8 cellular contexts compared by ENCODE assay signal in genomic region chr17:80892019-80892855, GRCh38.
DNase-seq lines count a peak whose midpoint lies in the region; ATAC-seq and TF ChIP-seq lines count a peak whose summit lies in the region.

No MANE protein-coding gene starts in this region.

- H3K27me3 ChIP-seq in skeletal muscle tissue (ENCODE audit: control insufficient read depth in 3 of 3, insufficient read depth in 3 of 3, low read length in 3 of 3) = no peaks in the 10 kb centered on the region
- H3K27me3 ChIP-seq in H7 (ENCODE audit: control insufficient read depth, insufficient read depth, low read length) = no peaks in the 10 kb centered on the region

- H3K27me3 Mint-ChIP-seq in progenitor cell of endocrine pancreas = no peaks in the 10 kb centered on the region

- no peak overlapping the region for H3K4me3 Mint-ChIP-seq in progenitor cell of endocrine pancreas (ENCODE audit: low read depth)

- H3K4me3 ChIP-seq in skeletal muscle tissue (ENCODE audit: low read length in 3 of 3) (peak overlapping the region in 1 of 3 donors; percentile 45), H7 (ENCODE audit: insufficient read depth, low read depth, low read length) (no peak overlapping the region)

- no peaks in the 10 kb centered on the region for H3K9me3 Mint-ChIP-seq in progenitor cell of endocrine pancreas (ENCODE audit: low read depth)

- H3K9me3 ChIP-seq in skeletal muscle tissue (ENCODE audit: control insufficient read depth in 3 of 3, low read length in 3 of 3) = no peaks in the 10 kb centered on the region

- peaks cover 21 to 28% (median 27%) of the 10 kb centered on the region in 3 donors for H3K4me1 ChIP-seq in skeletal muscle tissue (ENCODE audit: control insufficient read depth in 3 of 3, insufficient read depth in 3 of 3, low read length in 3 of 3)

- no peak overlapping the region for H3K27ac Mint-ChIP-seq in progenitor cell of endocrine pancreas

- peaks cover 13% of the 10 kb centered on the region for H3K36me3 Mint-ChIP-seq in progenitor cell of endocrine pancreas (ENCODE audit: insufficient read depth)

- H3K36me3 ChIP-seq in skeletal muscle tissue (ENCODE audit: control insufficient read depth in 3 of 3, insufficient read depth in 3 of 3, low read length in 3 of 3) (peaks cover 19 to 20% (median 19%) of the 10 kb centered on the region in 3 donors), H7 (replicated peaks; ENCODE audit: control insufficient read depth, insufficient read depth, low read length) (peaks cover 2% of the 10 kb centered on the region)

- TF ChIP-seq CTCF in progenitor cell of endocrine pancreas (IDR thresholded peaks at IDR 0.05; ENCODE audit: unreplicated experiment) = no peak

- H3K4me1 Mint-ChIP-seq in progenitor cell of endocrine pancreas (ENCODE audit: low read depth) = no peaks in the 10 kb centered on the region

- H3K27ac ChIP-seq in skeletal muscle tissue (ENCODE audit: low read depth, low read length) = peak overlapping the region; percentile 81

- H3K9ac ChIP-seq in skeletal muscle tissue (ENCODE audit: low read depth in 1 of 3, low read length in 3 of 3) = peak overlapping the region in 2 of 3 donors; percentile 1 to 66

- ATAC-seq in GM18861 (IDR thresholded peaks at IDR 0.05; ENCODE audit: unreplicated experiment) = peak; percentile 72
- ATAC-seq in HG03159 (IDR thresholded peaks at IDR 0.05; ENCODE audit: unreplicated experiment) = peak; percentile 81

- DNase-seq in SHP77 treated with DMSO at 0.1 percent for 48 hours (lab: John Stamatoyannopoulos, UW) (peak; percentile 28), germinal center (ENCODE audit: low spot score) (peak; percentile 36), H7 (no peak), progenitor cell of endocrine pancreas (ENCODE audit: low spot score, unreplicated experiment) (no peak)
- DNase-seq in activated effector memory CD4-positive, alpha-beta T cell treated with anti-CD3 and anti-CD28 coated beads, Interleukin-2, amount 50 U/mL, for 16 hours = peak; percentile 96

Comparison
In these comparisons a context has a peak if more than half of its experiments do, and no peak if none do; other contexts are left out.
1. DNase-seq: peak in SHP77 treated with DMSO at 0.1 percent for 48 hours (single experiment), activated effector memory CD4-positive, alpha-beta T cell treated with anti-CD3 and anti-CD28 coated beads, Interleukin-2, amount 50 U/mL, for 16 hours (single experiment) and germinal center (single experiment); none in H7 (single experiment) and progenitor cell of endocrine pancreas (single experiment).